21 cellular contexts compared by ENCODE assay signal in the genomic region with DNA sequence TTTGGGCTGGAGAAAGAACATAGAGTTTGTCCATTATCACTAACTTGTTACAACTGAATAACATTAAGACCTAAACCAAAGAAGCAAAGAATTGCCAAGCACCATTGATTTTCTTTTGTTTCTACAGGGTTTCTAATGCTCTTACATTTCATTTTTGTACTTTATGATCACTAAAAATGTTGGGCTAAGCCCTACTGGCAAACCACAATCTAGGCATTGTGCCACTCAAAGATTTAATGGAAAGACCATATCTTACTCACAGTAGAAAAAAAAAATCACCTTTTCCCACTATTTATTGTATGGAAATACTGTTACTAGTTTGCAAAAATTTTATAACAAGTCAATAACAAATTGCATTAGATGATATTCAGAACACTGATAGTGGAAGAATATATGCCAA.
"Had no signal": no experiment of that assay in that cellular context is flagged by ENCODE, and none has a peak within 500 bp of the region (broad histone marks: within the 10 kb centered on the region; RNA-seq: fewer than 3 reads in every experiment).

No MANE protein-coding gene starts in this region.

- H3K36me3 ChIP-seq: colonic mucosa, esophagus muscularis mucosa, gastrocnemius medialis, heart right ventricle, prostate gland, right lobe of liver, suprapubic skin, tibial artery, upper lobe of left lung, uterus had no signal

- H3K4me1 ChIP-seq: colonic mucosa, prostate gland, right lobe of liver had no signal

- H2AFZ ChIP-seq: parathyroid adenoma had no signal

- H3K27me3 ChIP-seq: colonic mucosa, esophagus muscularis mucosa, gastrocnemius medialis, heart right ventricle, right lobe of liver, suprapubic skin, tibial artery, upper lobe of left lung had no signal

- FAIRE-seq: islet of Langerhans, small intestine had no signal

- H3K4me3 Mint-ChIP-seq: effector memory CD8-positive, alpha-beta T cell; naive thymus-derived CD4-positive, alpha-beta T cell; nephron progenitor cell had no signal

- H3K9me3 ChIP-seq: colonic mucosa, esophagus muscularis mucosa, gastrocnemius medialis, prostate gland, right lobe of liver, suprapubic skin, tibial artery, upper lobe of left lung, uterus had no signal

- H3K4me3 ChIP-seq: colonic mucosa, esophagus muscularis mucosa, gastrocnemius medialis, heart right ventricle, prostate gland, right lobe of liver, suprapubic skin, tibial artery, upper lobe of left lung, uterus had no signal

- H3K4me1 Mint-ChIP-seq: naive thymus-derived CD4-positive, alpha-beta T cell; nephron progenitor cell had no signal

- H3K27ac ChIP-seq: colonic mucosa, epithelial cell of prostate, esophagus muscularis mucosa, gastrocnemius medialis, heart right ventricle, parathyroid adenoma, prostate gland, right lobe of liver, suprapubic skin, tibial artery, upper lobe of left lung, uterus had no signal

- DNase-seq: colonic mucosa; effector memory CD8-positive, alpha-beta T cell; gastrocnemius medialis; heart right ventricle; hypothalamus; kidney glomerular epithelial cell; naive thymus-derived CD4-positive, alpha-beta T cell; nephron progenitor cell; right lobe of liver; small intestine; stimulated activated CD4-positive, alpha-beta T cell treated with anti-CD3 and anti-CD28 coated beads, Interleukin-12 subunit alpha, Interleukin-12 subunit beta, amount 100 ng/mL, for 4 hours; stimulated activated naive CD4-positive, alpha-beta T cell; tibial artery; upper lobe of left lung; uterus had no signal

- ATAC-seq: effector memory CD8-positive, alpha-beta T cell; gastrocnemius medialis; heart right ventricle; naive thymus-derived CD4-positive, alpha-beta T cell; right lobe of liver had no signal

- H3K79me2 ChIP-seq: parathyroid adenoma had no signal

- H3K27ac Mint-ChIP-seq: effector memory CD8-positive, alpha-beta T cell; naive thymus-derived CD4-positive, alpha-beta T cell; nephron progenitor cell had no signal

- H3K9me3 Mint-ChIP-seq: effector memory CD8-positive, alpha-beta T cell; nephron progenitor cell had no signal
